In genomic region chr2:26704441-26704977, GRCh38 we compare ENCODE assay signal across 16 cellular contexts. TPM values are rescaled to one million over a fixed set of nuclear protein-coding genes. Genes with fewer than 3 reads are reported as not detected.
A peak's percentile ranks its signal among the peaks of the same experiment; 100 is the strongest.
DNase-seq lines count a peak whose midpoint lies in the region; ATAC-seq and TF ChIP-seq lines count a peak whose summit lies in the region.
"Had no signal": no experiment of that assay in that cellular context is flagged by ENCODE, and none has a peak within 500 bp of the region (broad histone marks: within the 10 kb centered on the region; RNA-seq: fewer than 3 reads in every experiment).

No MANE protein-coding gene starts in this region.

- TF ChIP-seq EP300 in upper lobe of left lung (IDR thresholded peaks at IDR 0.05), result peak in 1 of 4 donors; percentile 64

- H3K4me1 ChIP-seq in right cardiac atrium (ENCODE audit: control insufficient read depth, insufficient read depth, low read length), result peaks cover 11% of the 10 kb centered on the region
- H3K4me1 ChIP-seq in upper lobe of left lung, result peaks cover 0 to 4% (median 1%) of the 10 kb centered on the region in 4 donors
- H3K4me1 ChIP-seq: breast epithelium, SJCRH30 had no signal

- ATAC-seq in right cardiac atrium, result peak in 1 of 2 donors; percentile 7
- no peak for ATAC-seq in upper lobe of left lung (ENCODE audit: low FRiP score in 2 of 2)
- ATAC-seq in GM21360 (IDR thresholded peaks at IDR 0.05; ENCODE audit: unreplicated experiment), result no peak
- ATAC-seq: esophagus mucosa, left colon had no signal

- H3K36me3 ChIP-seq in brain microvascular endothelial cell (replicated peaks) (no peaks in the 10 kb centered on the region), upper lobe of left lung (no peaks in the 10 kb centered on the region)
- H3K36me3 ChIP-seq: breast epithelium, neutrophil, SJCRH30 had no signal

- no peak overlapping the region for H3K27ac ChIP-seq in brain microvascular endothelial cell
- peak overlapping the region; percentile 89 for H3K27ac ChIP-seq in right cardiac atrium (ENCODE audit: low read length)
- peak overlapping the region in 3 of 4 donors; percentile 9 to 49 (median 15) for H3K27ac ChIP-seq in upper lobe of left lung
- H3K27ac ChIP-seq: neutrophil, SJCRH30 had no signal

- DNase-seq in HS-5 (ENCODE audit: low read depth), result peak; percentile 48
- peak; percentile 53 for DNase-seq in brain microvascular endothelial cell
- peak in 1 of 3 donors; percentile 46 for DNase-seq in right cardiac atrium
- no peak for DNase-seq in upper lobe of left lung
- no peak for DNase-seq in NCI-H1930 (lab: John Stamatoyannopoulos, UW)
- no peak for DNase-seq in NCI-H82 (lab: John Stamatoyannopoulos, UW)
- DNase-seq: activated B cell treated with CpG ODN at 0.5 μM for 24 hours; activated T-cell treated with anti-CD3 and anti-CD28 coated beads, Interleukin-2, amount 50 U/mL, for 48 hours; DMS153; left colon; NCI-H510A; SJCRH30 had no signal

- TF ChIP-seq POLR2A in upper lobe of left lung (IDR thresholded peaks at IDR 0.05), result no peak

- 48% methylated on average over 7 of the region's 7 CpGs for WGBS in right cardiac atrium
- WGBS in upper lobe of left lung, 2 donors, result 83 to 100% methylated on average over 4 to 7 of the region's 7 CpGs

- H3K27me3 ChIP-seq in brain microvascular endothelial cell (replicated peaks) (peaks cover 3% of the 10 kb centered on the region), right cardiac atrium (ENCODE audit: control insufficient read depth, insufficient read depth) (no peaks in the 10 kb centered on the region), upper lobe of left lung (no peaks in the 10 kb centered on the region)

- H3K9me3 ChIP-seq in right cardiac atrium (ENCODE audit: control insufficient read depth, low read length) (no peaks in the 10 kb centered on the region), upper lobe of left lung (no peaks in the 10 kb centered on the region)
- H3K9me3 ChIP-seq: breast epithelium, neutrophil, SJCRH30 had no signal

- in situ Hi-C loops in brain microvascular endothelial cell (cut with HindIII; ENCODE audit: low pct_ligation_motif_present, low sequenced_read_pairs), result no loop called here

- H3K4me3 ChIP-seq in brain microvascular endothelial cell (ENCODE audit: low read depth, low read length) (no peak overlapping the region), right cardiac atrium (ENCODE audit: low read length) (no peak overlapping the region), upper lobe of left lung (no peak overlapping the region)
- H3K4me3 ChIP-seq: breast epithelium, SJCRH30 had no signal

- TF ChIP-seq CTCF in brain microvascular endothelial cell (IDR thresholded peaks at IDR 0.05; ENCODE audit: low read depth, low read length, missing control alignments) (no peak), upper lobe of left lung (IDR thresholded peaks at IDR 0.05) (no peak)

- intact Hi-C loops in right cardiac atrium (cut with DNase I), result no loop called here

RNA-seq across cellular contexts. Expression of gene KCNK3, which starts 12.0 kb away (rescaled TPM):
- 10 to 100 TPM; 25.6 to 36.6 (median 28.2) TPM for total RNA-seq in right cardiac atrium
- 29.3 TPM for polyA plus RNA-seq in right cardiac atrium
- total RNA-seq in upper lobe of left lung, result 10 to 100 TPM in 4 of 6 donors, 1 to 10 TPM in 2; 3.0 to 36.1 (median 17.5) TPM
- total RNA-seq: activated B cell treated with CpG ODN at 0.5 μM for 24 hours had no signal

RNA-seq across cellular contexts. Expression of gene SLC35F6, which starts 59.6 kb away (rescaled TPM):
- total RNA-seq in right cardiac atrium (10 to 100 TPM; 22.0 to 34.3 (median 26.5) TPM), upper lobe of left lung (10 to 100 TPM; 36.7 to 59.4 (median 45.7) TPM)
- 18.8 TPM for polyA plus RNA-seq in right cardiac atrium

Comparison
In these comparisons a context has a peak if more than half of its experiments do, and no peak if none do; other contexts are left out.
1. DNase-seq: peak in HS-5 (single experiment) and brain microvascular endothelial cell (single experiment); none in upper lobe of left lung (0 of 2), NCI-H1930 (0 of 2) and NCI-H82 (single experiment).